ENCODE assay signal across 29 cellular contexts in the genomic region with DNA sequence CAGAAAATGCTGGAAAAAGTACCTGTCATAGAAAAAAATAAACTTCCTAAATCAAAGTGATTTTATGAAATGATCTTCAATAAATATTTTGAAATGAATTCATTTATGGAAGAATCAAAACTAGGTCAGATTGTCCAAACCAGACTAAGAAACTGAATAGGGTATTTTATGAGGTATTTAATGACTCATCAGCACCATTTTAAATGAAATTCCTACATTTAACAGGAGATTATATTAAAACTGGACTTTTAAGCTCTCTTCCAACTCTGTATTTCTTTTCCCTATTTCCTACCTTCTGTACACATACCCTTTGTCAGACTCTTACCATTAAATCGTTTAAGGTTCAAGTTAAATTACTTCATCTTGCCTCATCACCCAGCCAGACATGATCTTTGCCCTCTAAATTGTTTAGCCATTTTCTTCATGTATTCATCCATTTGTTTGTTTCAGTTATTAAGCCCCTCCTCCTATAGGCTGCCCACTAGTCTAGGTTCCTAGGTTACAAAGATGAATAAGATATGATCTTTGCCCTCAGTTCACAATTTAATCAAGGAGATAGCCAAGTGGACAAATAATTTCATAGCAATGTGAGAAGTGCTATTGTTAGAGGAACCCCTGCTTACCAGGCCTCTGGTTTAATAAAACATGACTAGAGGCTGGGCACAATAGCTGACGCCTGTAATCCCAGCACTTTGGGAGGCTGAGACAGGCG. TPM values are rescaled to one million over a fixed set of nuclear protein-coding genes. Genes with fewer than 3 reads are reported as not detected.
DNase-seq lines count a peak whose midpoint lies in the region; ATAC-seq and TF ChIP-seq lines count a peak whose summit lies in the region.
"Had no signal": no experiment of that assay in that cellular context is flagged by ENCODE, and none has a peak within 500 bp of the region (broad histone marks: within the 10 kb centered on the region; RNA-seq: fewer than 3 reads in every experiment).

No MANE protein-coding gene starts in this region.

- H3K9me3 Mint-ChIP-seq in central memory CD8-positive, alpha-beta T cell: no peaks in the 10 kb centered on the region
- no peaks in the 10 kb centered on the region for H3K9me3 Mint-ChIP-seq in progenitor cell of endocrine pancreas (ENCODE audit: low read depth)
- H3K9me3 Mint-ChIP-seq: CD4-positive, CD25-positive, alpha-beta regulatory T cell; neural progenitor cell had no signal

- TF ChIP-seq CTCF in progenitor cell of endocrine pancreas (IDR thresholded peaks at IDR 0.05; ENCODE audit: unreplicated experiment): no peak
- TF ChIP-seq CTCF in coronary artery (IDR thresholded peaks at IDR 0.05): no peak
- TF ChIP-seq CTCF in sigmoid colon (IDR thresholded peaks at IDR 0.05): no peak

- no peaks in the 10 kb centered on the region for H3K27me3 ChIP-seq in sigmoid colon
- H3K27me3 ChIP-seq: brain microvascular endothelial cell, neural progenitor cell had no signal

- TF ChIP-seq EP300 in sigmoid colon (IDR thresholded peaks at IDR 0.05): no peak

- no peaks in the 10 kb centered on the region for H3K27me3 Mint-ChIP-seq in central memory CD8-positive, alpha-beta T cell
- H3K27me3 Mint-ChIP-seq in progenitor cell of endocrine pancreas: no peaks in the 10 kb centered on the region
- H3K27me3 Mint-ChIP-seq: CD4-positive, CD25-positive, alpha-beta regulatory T cell; IgD-negative memory B cell had no signal

- H3K36me3 Mint-ChIP-seq in central memory CD8-positive, alpha-beta T cell (ENCODE audit: insufficient read depth): peaks cover 5% of the 10 kb centered on the region
- H3K36me3 Mint-ChIP-seq in progenitor cell of endocrine pancreas (ENCODE audit: insufficient read depth): no peaks in the 10 kb centered on the region
- H3K36me3 Mint-ChIP-seq: IgD-negative memory B cell, neural progenitor cell had no signal

- H3K9me3 ChIP-seq in sigmoid colon: no peaks in the 10 kb centered on the region

- peaks cover 0 to 12% (median 0%) of the 10 kb centered on the region in 4 donors for H3K36me3 ChIP-seq in sigmoid colon
- H3K36me3 ChIP-seq: brain microvascular endothelial cell, neural progenitor cell had no signal

- H3K4me3 Mint-ChIP-seq in central memory CD8-positive, alpha-beta T cell: no peak overlapping the region
- no peak overlapping the region for H3K4me3 Mint-ChIP-seq in progenitor cell of endocrine pancreas (ENCODE audit: low read depth)
- H3K4me3 Mint-ChIP-seq: CD4-positive, CD25-positive, alpha-beta regulatory T cell; IgD-negative memory B cell; neural progenitor cell had no signal

- no peak for ATAC-seq in central memory CD8-positive, alpha-beta T cell (replicated peaks; ENCODE audit: extremely low read depth, poor library complexity, severe bottlenecking)
- ATAC-seq in HG02973 (IDR thresholded peaks at IDR 0.05; ENCODE audit: unreplicated experiment): no peak
- no peak for ATAC-seq in HG03378 (IDR thresholded peaks at IDR 0.05; ENCODE audit: unreplicated experiment)
- ATAC-seq: Right ventricle myocardium inferior, sciatic nerve had no signal

- no peaks in the 10 kb centered on the region for H3K4me1 Mint-ChIP-seq in central memory CD8-positive, alpha-beta T cell
- peaks cover 23% of the 10 kb centered on the region for H3K4me1 Mint-ChIP-seq in progenitor cell of endocrine pancreas (ENCODE audit: low read depth)

- peak; percentile 15 for DNase-seq in EH (ENCODE audit: low read depth)
- DNase-seq in M059J (ENCODE audit: low read depth): peak; percentile 9
- DNase-seq in central memory CD8-positive, alpha-beta T cell (ENCODE audit: low spot score in 2 of 2): no peak
- no peak for DNase-seq in progenitor cell of endocrine pancreas (ENCODE audit: low spot score, unreplicated experiment)
- DNase-seq in coronary artery (ENCODE audit: low spot score): no peak
- no peak for DNase-seq in sigmoid colon
- DNase-seq: activated CD4-positive, alpha-beta T cell treated with anti-CD3 and anti-CD28 coated beads, Interleukin-2, amount 50 U/mL, for 1 hour; activated naive CD4-positive, alpha-beta T cell treated with Interleukin-2 at 50 U/mL for 16 hours; amniotic stem cell; brain microvascular endothelial cell; CD4-positive, CD25-positive, alpha-beta regulatory T cell; effector CD4-positive, alpha-beta T cell; glutamatergic neuron; NCI-H2081 treated with DMSO at 0.1 percent for 48 hours; NCI-H446; PC-9; stimulated activated naive CD4-positive, alpha-beta T cell treated with Interleukin-2 at 50 U/mL for 16 hours had no signal

- no peak overlapping the region for H3K4me3 ChIP-seq in coronary artery
- H3K4me3 ChIP-seq in sigmoid colon: no peak overlapping the region
- H3K4me3 ChIP-seq: lung, neural progenitor cell, PC-9 had no signal

- TF ChIP-seq POLR2A in sigmoid colon (IDR thresholded peaks at IDR 0.05): no peak

- peak overlapping the region; percentile 14 for H3K27ac Mint-ChIP-seq in central memory CD8-positive, alpha-beta T cell (ENCODE audit: low read depth)
- peak overlapping the region; percentile 60 for H3K27ac Mint-ChIP-seq in progenitor cell of endocrine pancreas
- H3K27ac Mint-ChIP-seq: CD4-positive, CD25-positive, alpha-beta regulatory T cell; IgD-negative memory B cell; neural progenitor cell had no signal

- no peaks in the 10 kb centered on the region for H3K4me1 ChIP-seq in sigmoid colon
- H3K4me1 ChIP-seq: neural progenitor cell had no signal

- intact Hi-C loops in sigmoid colon (cut with DNase I): loop anchor here (5.0 kb wide), 1 partner anchor 181 kb away; no protein-coding TSS in a partner anchor

- 53 to 84% methylated on average over 3 of the region's 3 CpGs for WGBS in sigmoid colon, 2 donors

- H3K27ac ChIP-seq in coronary artery (no peak overlapping the region), sigmoid colon (no peak overlapping the region)
- H3K27ac ChIP-seq: brain microvascular endothelial cell, epithelial cell of prostate, neural progenitor cell, PC-9 had no signal

RNA-seq across cellular contexts. Expression of a gene that starts 25.0 kb away (rescaled TPM):
- total RNA-seq in M059J (2014; rRNA removed; shearing (Covaris generic)): 12.5 and 15.7 TPM in 2 replicates
- total RNA-seq in progenitor cell of endocrine pancreas (12.1 and 15.0 TPM in 2 replicates), sigmoid colon (10 to 100 TPM in 3 of 4 donors, 1 to 10 TPM in 1; 9.1 to 25.7 (median 17.8) TPM)
- polyA plus RNA-seq in sigmoid colon: 10 to 100 TPM; 10.7 to 12.5 (median 12.0) TPM

RNA-seq across cellular contexts. Expression of a gene that starts 25.1 kb away (rescaled TPM):
- 44.5 and 87.9 TPM in 2 replicates for total RNA-seq in M059J (2014; rRNA removed; shearing (Covaris generic))
- total RNA-seq in progenitor cell of endocrine pancreas: 37.2 and 41.1 TPM in 2 replicates
- total RNA-seq in sigmoid colon: 10 to 100 TPM; 26.0 to 50.4 (median 30.2) TPM
- 10 to 100 TPM; 12.0 to 22.7 (median 22.4) TPM for polyA plus RNA-seq in sigmoid colon

RNA-seq across cellular contexts. Expression of a gene that starts 30.7 kb away (rescaled TPM):
- 1.8 TPM in 1 of 2 replicates, not detected in the other for total RNA-seq in M059J (2014; rRNA removed; shearing (Covaris generic))
- total RNA-seq in progenitor cell of endocrine pancreas: 0.69 TPM in 1 of 2 replicates, not detected in the other
- not detected for total RNA-seq in sigmoid colon
- not detected for polyA plus RNA-seq in sigmoid colon
- total RNA-seq: CD4-positive, CD25-positive, alpha-beta regulatory T cell; kidney epithelial cell; lung; MCF 10A; PC-9; posterior vena cava; Right ventricle myocardium inferior; urinary bladder had no signal
- polyA plus RNA-seq: lung, urinary bladder had no signal

RNA-seq across cellular contexts. Expression of a gene that starts 41.4 kb away (rescaled TPM):
- 4.2 and 8.1 TPM in 2 replicates for total RNA-seq in M059J (2014; rRNA removed; shearing (Covaris generic))
- total RNA-seq in progenitor cell of endocrine pancreas (27.0 and 31.4 TPM in 2 replicates), sigmoid colon (1 to 10 TPM; 2.9 to 6.9 (median 5.1) TPM)
- polyA plus RNA-seq in sigmoid colon: 1 to 10 TPM in 2 of 3 donors, under 1 TPM in 1; 0.60 to 5.2 (median 2.1) TPM

Comparison
In these comparisons a context has a peak if more than half of its experiments do, and no peak if none do; other contexts are left out.
1. DNase-seq: peak in EH (single experiment) and M059J (single experiment); none in central memory CD8-positive, alpha-beta T cell (0 of 2), progenitor cell of endocrine pancreas (single experiment), coronary artery (single experiment) and sigmoid colon (single experiment).